Comparison of ENCODE assay signal across 8 cellular contexts in genomic region chr2:230793573-230794359, GRCh38.
DNase-seq lines count a peak whose midpoint lies in the region; ATAC-seq lines count a peak whose summit lies in the region.

No MANE protein-coding gene starts in this region.

- peak; percentile 58 for ATAC-seq in HG02852 (IDR thresholded peaks at IDR 0.05; ENCODE audit: unreplicated experiment)

- peak overlapping the region in 6 of 11 experiments; percentile 14 to 59 (median 34); a peak in 9 of 22 replicates for H3K9ac ChIP-seq in BLaER1 treated with 17β-estradiol and CSF1 and Interleukin-3, amounts not matched to agents 10 nM and 100 nM

- peaks cover 14 to 100% (median 34%) of the 10 kb centered on the region in 10 experiments; a peak in 18 of 20 replicates for H3K4me1 ChIP-seq in BLaER1 treated with 17β-estradiol and CSF1 and Interleukin-3, amounts not matched to agents 10 nM and 100 nM

- H3K27me3 ChIP-seq in BLaER1 treated with 17β-estradiol and CSF1 and Interleukin-3, amounts not matched to agents 10 nM and 100 nM: no peaks in the 10 kb centered on the region

- H3K9me3 Mint-ChIP-seq in T-helper 2 cell treated with Interferon-gamma antibody and Interleukin-4, amounts not matched to agents 5 μg/mL and 100 μg/mL, for 36 hours: peaks cover 11% of the 10 kb centered on the region

- H3K27ac ChIP-seq in BLaER1 treated with 17β-estradiol and CSF1 and Interleukin-3, amounts not matched to agents 10 nM and 100 nM: peak overlapping the region in 5 of 11 experiments; percentile 52 to 77 (median 66); a peak in 10 of 22 replicates

- DNase-seq in T-helper 2 cell treated with Interferon-gamma antibody and Interleukin-4, amounts not matched to agents 5 μg/mL and 100 μg/mL, for 36 hours (ENCODE audit: low spot score): peak; percentile 85
- peak in 47 of 58 donors; percentile 4 to 74 (median 30) for DNase-seq in anterior cingulate cortex (lab: John Stamatoyannopoulos, UW)
- peak; percentile 100 for DNase-seq in iris pigment epithelial cell (ENCODE audit: low read depth)
- DNase-seq in stimulated activated CD4-positive, alpha-beta T cell treated with anti-CD3 and anti-CD28 coated beads, Interleukin-15, amount 100 ng/mL, for 48 hours (ENCODE audit: low read depth in 2 of 2): peak; percentile 60 to 66
- DNase-seq in NCI-H1105 treated with DMSO at 0.1 percent for 48 hours (lab: John Stamatoyannopoulos, UW): no peak
- DNase-seq in NCI-H1436 (lab: John Stamatoyannopoulos, UW): no peak

- peaks cover 46% of the 10 kb centered on the region for H3K4me1 Mint-ChIP-seq in T-helper 2 cell treated with Interferon-gamma antibody and Interleukin-4, amounts not matched to agents 5 μg/mL and 100 μg/mL, for 36 hours (ENCODE audit: low read depth)

- peaks cover 11 to 87% (median 58%) of the 10 kb centered on the region in 11 experiments; a peak in 18 of 22 replicates for H4K20me1 ChIP-seq in BLaER1 treated with 17β-estradiol and CSF1 and Interleukin-3, amounts not matched to agents 10 nM and 100 nM

- H3K36me3 ChIP-seq in BLaER1 treated with 17β-estradiol and CSF1 and Interleukin-3, amounts not matched to agents 10 nM and 100 nM: peaks cover 63 to 84% (median 81%) of the 10 kb centered on the region in 11 experiments

- peaks cover 5 to 28% (median 9%) of the 10 kb centered on the region in 11 experiments for H3K9me3 ChIP-seq in BLaER1 treated with 17β-estradiol and CSF1 and Interleukin-3, amounts not matched to agents 10 nM and 100 nM (replicated peaks in 1 of 11)

- peak overlapping the region; percentile 81 for H3K4me3 Mint-ChIP-seq in T-helper 2 cell treated with Interferon-gamma antibody and Interleukin-4, amounts not matched to agents 5 μg/mL and 100 μg/mL, for 36 hours

- H3K27me3 Mint-ChIP-seq in T-helper 2 cell treated with Interferon-gamma antibody and Interleukin-4, amounts not matched to agents 5 μg/mL and 100 μg/mL, for 36 hours (ENCODE audit: low read depth): no peaks in the 10 kb centered on the region

- H3K4me2 ChIP-seq in BLaER1 treated with 17β-estradiol and CSF1 and Interleukin-3, amounts not matched to agents 10 nM and 100 nM: peak overlapping the region in 5 of 11 experiments; percentile 50 to 89 (median 72); a peak in 10 of 22 replicates

- H3K27ac Mint-ChIP-seq in T-helper 2 cell treated with Interferon-gamma antibody and Interleukin-4, amounts not matched to agents 5 μg/mL and 100 μg/mL, for 36 hours: peak overlapping the region; percentile 93

- H3K36me3 Mint-ChIP-seq in T-helper 2 cell treated with Interferon-gamma antibody and Interleukin-4, amounts not matched to agents 5 μg/mL and 100 μg/mL, for 36 hours (ENCODE audit: low read depth): peaks cover 64% of the 10 kb centered on the region

- H3K4me3 ChIP-seq in BLaER1 treated with 17β-estradiol and CSF1 and Interleukin-3, amounts not matched to agents 10 nM and 100 nM: no peak overlapping the region

Comparison
In these comparisons a context has a peak if more than half of its experiments do, and no peak if none do; other contexts are left out.
1. DNase-seq: peak in T-helper 2 cell treated with Interferon-gamma antibody and Interleukin-4, amounts not matched to agents 5 μg/mL and 100 μg/mL, for 36 hours (single experiment), anterior cingulate cortex (47 of 58), iris pigment epithelial cell (single experiment) and stimulated activated CD4-positive, alpha-beta T cell treated with anti-CD3 and anti-CD28 coated beads, Interleukin-15, amount 100 ng/mL, for 48 hours (2 of 2); none in NCI-H1105 treated with DMSO at 0.1 percent for 48 hours (single experiment) and NCI-H1436 (single experiment).